In genomic region chr4:47462799-47463234, GRCh38 we compare ENCODE assay signal across 8 cellular contexts. TPM values are rescaled to one million over a fixed set of nuclear protein-coding genes. Genes with fewer than 3 reads are reported as not detected.
DNase-seq lines count a peak whose midpoint lies in the region; ATAC-seq and TF ChIP-seq lines count a peak whose summit lies in the region.

No MANE protein-coding gene starts in this region.

- no peaks in the 10 kb centered on the region for H3K9me3 ChIP-seq in A673 (ENCODE audit: low read depth, low read length, poor library complexity, severe bottlenecking)
- H3K9me3 ChIP-seq in iPS-15b (ENCODE audit: control insufficient read depth, insufficient read depth, low read length), result no peaks in the 10 kb centered on the region

- H3K4me3 ChIP-seq in A673 (ENCODE audit: low read depth, low read length, poor library complexity, severe bottlenecking) (peak overlapping the region; percentile 67), iPS-15b (ENCODE audit: low read depth, low read length) (peak overlapping the region; percentile 86)

- H3K36me3 ChIP-seq in A673 (ENCODE audit: insufficient read depth, low read length, poor library complexity, severe bottlenecking) (no peaks in the 10 kb centered on the region), iPS-15b (ENCODE audit: control insufficient read depth, insufficient read depth, low read length) (no peaks in the 10 kb centered on the region)

- H3K4me3 Mint-ChIP-seq in activated naive CD8-positive, alpha-beta T cell, result peak overlapping the region; percentile 91
- peak overlapping the region; percentile 87 to 89 for H3K4me3 Mint-ChIP-seq in stimulated activated naive CD8-positive, alpha-beta T cell treated with anti-CD3 and anti-CD28 coated beads, Interleukin-15, amount 100 ng/mL, for 72 hours

- intact Hi-C loops in A673 (cut with micrococcal nuclease; ENCODE audit: unreplicated experiment) (no loop called here), posterior vena cava (cut with DNase I) (no loop called here)

- H3K36me3 Mint-ChIP-seq in activated naive CD8-positive, alpha-beta T cell, result peaks cover 10% of the 10 kb centered on the region

- peak overlapping the region; percentile 83 for H3K27ac Mint-ChIP-seq in activated naive CD8-positive, alpha-beta T cell
- peak overlapping the region; percentile 68 to 93 for H3K27ac Mint-ChIP-seq in stimulated activated naive CD8-positive, alpha-beta T cell treated with anti-CD3 and anti-CD28 coated beads, Interleukin-15, amount 100 ng/mL, for 72 hours

- DNase-seq in A673 (ENCODE audit: low spot score) (no peak), SW 1271 (lab: John Stamatoyannopoulos, UW) (no peak), posterior vena cava (ENCODE audit: low spot score) (no peak)
- DNase-seq in stimulated activated naive CD8-positive, alpha-beta T cell treated with anti-CD3 and anti-CD28 coated beads, Interleukin-15, amount 100 ng/mL, for 72 hours, result no peak

- no peaks in the 10 kb centered on the region for H3K27me3 Mint-ChIP-seq in activated naive CD8-positive, alpha-beta T cell
- no peaks in the 10 kb centered on the region for H3K27me3 Mint-ChIP-seq in stimulated activated naive CD8-positive, alpha-beta T cell treated with anti-CD3 and anti-CD28 coated beads, Interleukin-15, amount 100 ng/mL, for 72 hours

- peaks cover 5% of the 10 kb centered on the region for H3K4me1 ChIP-seq in A673 (ENCODE audit: insufficient read depth, low read length, poor library complexity, severe bottlenecking)
- no peaks in the 10 kb centered on the region for H3K4me1 ChIP-seq in iPS-15b (ENCODE audit: control insufficient read depth, insufficient read depth, low read length)

- ATAC-seq in GM18909 (IDR thresholded peaks at IDR 0.05; ENCODE audit: poor library complexity, unreplicated experiment) (peak; percentile 26), HG03342 (IDR thresholded peaks at IDR 0.05; ENCODE audit: unreplicated experiment) (peak; percentile 6)
- ATAC-seq in stimulated activated naive CD8-positive, alpha-beta T cell treated with anti-CD3 and anti-CD28 coated beads, Interleukin-15, amount 100 ng/mL, for 72 hours, result peak; percentile 27

- no peaks in the 10 kb centered on the region for H3K9me3 Mint-ChIP-seq in activated naive CD8-positive, alpha-beta T cell (ENCODE audit: low read depth)
- no peaks in the 10 kb centered on the region for H3K9me3 Mint-ChIP-seq in stimulated activated naive CD8-positive, alpha-beta T cell treated with anti-CD3 and anti-CD28 coated beads, Interleukin-15, amount 100 ng/mL, for 72 hours

- H3K27me3 ChIP-seq in A673 (replicated peaks; ENCODE audit: insufficient read depth, low read depth, low read length, poor library complexity) (no peaks in the 10 kb centered on the region), iPS-15b (ENCODE audit: control insufficient read depth, insufficient read depth, low read length) (no peaks in the 10 kb centered on the region)

- peaks cover 37% of the 10 kb centered on the region for H3K4me1 Mint-ChIP-seq in activated naive CD8-positive, alpha-beta T cell (ENCODE audit: low read depth)
- peaks cover 24% of the 10 kb centered on the region for H3K4me1 Mint-ChIP-seq in stimulated activated naive CD8-positive, alpha-beta T cell treated with anti-CD3 and anti-CD28 coated beads, Interleukin-15, amount 100 ng/mL, for 72 hours

- CTCF ChIA-PET in A673 (lab: Charles Lee), result no interaction called here

- H3K9ac ChIP-seq in iPS-15b (ENCODE audit: low read depth, low read length), result peak overlapping the region; percentile 62

- H3K27ac ChIP-seq in A673 (ENCODE audit: low read depth, low read length, poor library complexity, severe bottlenecking), result no peak overlapping the region

- no TSS peak for BruUV-seq in A673 (replicated peaks; lab: Mats Ljungman, UMichigan)

- no peak for TF ChIP-seq CTCF in A673 (conservative IDR thresholded peaks at IDR 0.05; ENCODE audit: low read depth, low read length)

- POLR2A ChIA-PET in A673 (lab: Charles Lee; ENCODE audit: low non-redundant PET), result no interaction called here

RNA-seq across cellular contexts. Expression of gene COMMD8, which starts 0.7 kb away (rescaled TPM):
- 22.6 and 26.4 TPM in 2 replicates for total RNA-seq in A673 (2021)
- 10 to 100 TPM; 16.7 to 19.1 TPM for total RNA-seq in posterior vena cava

RNA-seq across cellular contexts. Expression of gene ATP10D, which starts 22.3 kb away (rescaled TPM):
- total RNA-seq in A673 (2021) (15.8 and 16.1 TPM in 2 replicates), posterior vena cava (10 to 100 TPM; 25.3 to 26.3 TPM)
